9 cellular contexts compared by ENCODE assay signal in the genomic region with DNA sequence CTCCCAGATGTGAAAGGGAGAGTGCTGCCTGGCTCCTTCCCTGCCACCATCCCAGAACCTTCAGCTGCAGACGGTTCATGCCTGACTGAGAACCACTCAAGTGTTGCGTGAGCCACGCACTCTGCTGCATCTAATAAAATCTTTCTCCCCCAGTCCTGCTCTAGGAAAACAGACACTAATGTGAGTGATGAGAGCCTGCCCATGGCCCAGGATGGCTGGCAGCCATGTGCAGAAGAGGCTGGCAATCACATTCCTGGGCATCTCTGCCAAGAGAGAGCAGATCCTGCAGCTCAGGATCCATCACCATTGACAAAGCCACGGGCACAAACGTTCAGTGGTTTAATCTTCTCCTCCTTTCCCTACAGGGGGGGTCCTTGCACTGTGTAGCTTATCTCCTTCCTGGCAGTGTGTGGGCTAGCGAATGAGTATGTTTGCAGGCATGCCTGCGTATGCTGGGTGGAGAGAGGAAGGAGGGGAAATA.
A peak's percentile ranks its signal among the peaks of the same experiment; 100 is the strongest.
DNase-seq lines count a peak whose midpoint lies in the region; ATAC-seq and TF ChIP-seq lines count a peak whose summit lies in the region.
"Had no signal": no experiment of that assay in that cellular context is flagged by ENCODE, and none has a peak within 500 bp of the region (broad histone marks: within the 10 kb centered on the region; RNA-seq: fewer than 3 reads in every experiment).

No MANE protein-coding gene starts in this region.

- H3K27ac Mint-ChIP-seq in chondrocyte (ENCODE audit: unreplicated experiment): no peak overlapping the region
- H3K27ac Mint-ChIP-seq: activated naive CD8-positive, alpha-beta T cell treated with anti-CD3 and anti-CD28 coated beads, Interleukin-2, amount 10 ng/mL, durations not matched to agents 7 days and 5 days had no signal

- peak overlapping the region in 10 of 11 experiments; percentile 9 to 78 (median 65); a peak in 19 of 22 replicates for H3K4me2 ChIP-seq in BLaER1 treated with 17β-estradiol and CSF1 and Interleukin-3, amounts not matched to agents 10 nM and 100 nM

- H4K20me1 ChIP-seq in BLaER1 treated with 17β-estradiol and CSF1 and Interleukin-3, amounts not matched to agents 10 nM and 100 nM: no peaks in the 10 kb centered on the region

- no peaks in the 10 kb centered on the region for H3K36me3 ChIP-seq in BLaER1 treated with 17β-estradiol and CSF1 and Interleukin-3, amounts not matched to agents 10 nM and 100 nM
- no peaks in the 10 kb centered on the region for H3K36me3 ChIP-seq in suprapubic skin

- H3K36me3 Mint-ChIP-seq in chondrocyte (ENCODE audit: low read depth): no peaks in the 10 kb centered on the region
- H3K36me3 Mint-ChIP-seq: activated naive CD8-positive, alpha-beta T cell treated with anti-CD3 and anti-CD28 coated beads, Interleukin-2, amount 10 ng/mL, durations not matched to agents 7 days and 5 days had no signal

- H3K4me1 ChIP-seq in BLaER1 treated with 17β-estradiol and CSF1 and Interleukin-3, amounts not matched to agents 10 nM and 100 nM: peaks cover 5 to 18% (median 15%) of the 10 kb centered on the region in 10 experiments; a peak in 17 of 20 replicates
- no peaks in the 10 kb centered on the region for H3K4me1 ChIP-seq in suprapubic skin

- no peak overlapping the region for H3K4me3 Mint-ChIP-seq in chondrocyte (ENCODE audit: unreplicated experiment)
- H3K4me3 Mint-ChIP-seq: activated naive CD8-positive, alpha-beta T cell treated with anti-CD3 and anti-CD28 coated beads, Interleukin-2, amount 10 ng/mL, durations not matched to agents 7 days and 5 days had no signal

- no peaks in the 10 kb centered on the region for H3K9me3 Mint-ChIP-seq in chondrocyte (ENCODE audit: low read depth)
- H3K9me3 Mint-ChIP-seq: activated naive CD8-positive, alpha-beta T cell treated with anti-CD3 and anti-CD28 coated beads, Interleukin-2, amount 10 ng/mL, durations not matched to agents 7 days and 5 days had no signal

- no peaks in the 10 kb centered on the region for H3K27me3 ChIP-seq in BLaER1 treated with 17β-estradiol and CSF1 and Interleukin-3, amounts not matched to agents 10 nM and 100 nM
- no peaks in the 10 kb centered on the region for H3K27me3 ChIP-seq in suprapubic skin

- no peak overlapping the region for H3K4me3 ChIP-seq in BLaER1 treated with 17β-estradiol and CSF1 and Interleukin-3, amounts not matched to agents 10 nM and 100 nM
- no peak overlapping the region for H3K4me3 ChIP-seq in Jurkat, Clone E6-1 (ENCODE audit: low read length)
- H3K4me3 ChIP-seq in suprapubic skin: no peak overlapping the region

- no peaks in the 10 kb centered on the region for H3K4me1 Mint-ChIP-seq in chondrocyte (ENCODE audit: low read depth)
- H3K4me1 Mint-ChIP-seq: activated naive CD8-positive, alpha-beta T cell treated with anti-CD3 and anti-CD28 coated beads, Interleukin-2, amount 10 ng/mL, durations not matched to agents 7 days and 5 days had no signal

- no peaks in the 10 kb centered on the region for H3K9me3 ChIP-seq in BLaER1 treated with 17β-estradiol and CSF1 and Interleukin-3, amounts not matched to agents 10 nM and 100 nM (replicated peaks in 1 of 11)
- H3K9me3 ChIP-seq in suprapubic skin: no peaks in the 10 kb centered on the region

- no peak for ATAC-seq in HG03025 (IDR thresholded peaks at IDR 0.05; ENCODE audit: low FRiP score, unreplicated experiment)
- no peak for ATAC-seq in HG02623 (IDR thresholded peaks at IDR 0.05; ENCODE audit: unreplicated experiment)
- no peak for ATAC-seq in HG02798 (IDR thresholded peaks at IDR 0.05; ENCODE audit: poor library complexity, unreplicated experiment)

- WGBS in suprapubic skin: 52% methylated on average over 7 of the region's 7 CpGs

- TF ChIP-seq CTCF in chondrocyte (IDR thresholded peaks at IDR 0.05): peak; percentile 47
- TF ChIP-seq CTCF in suprapubic skin (IDR thresholded peaks at IDR 0.05): no peak

- no peak for TF ChIP-seq POLR2A in suprapubic skin (IDR thresholded peaks at IDR 0.05)

- H3K27ac ChIP-seq in BLaER1 treated with 17β-estradiol and CSF1 and Interleukin-3, amounts not matched to agents 10 nM and 100 nM: no peak overlapping the region
- no peak overlapping the region for H3K27ac ChIP-seq in suprapubic skin

- H3K9ac ChIP-seq in BLaER1 treated with 17β-estradiol and CSF1 and Interleukin-3, amounts not matched to agents 10 nM and 100 nM: no peak overlapping the region

- no peak for TF ChIP-seq EP300 in suprapubic skin (IDR thresholded peaks at IDR 0.05)

- peak; percentile 9 for DNase-seq in Jurkat, Clone E6-1 (ENCODE audit: low read depth, low spot score)
- DNase-seq in chondrocyte (ENCODE audit: low spot score) (no peak), myocyte (ENCODE audit: low read depth) (peak; percentile 50), suprapubic skin (ENCODE audit: low spot score in 2 of 2) (no peak)
- DNase-seq: activated naive CD8-positive, alpha-beta T cell treated with anti-CD3 and anti-CD28 coated beads, Interleukin-2, amount 10 ng/mL, durations not matched to agents 7 days and 5 days had no signal

- no peaks in the 10 kb centered on the region for H3K27me3 Mint-ChIP-seq in chondrocyte (ENCODE audit: low read depth)

Comparison
In these comparisons a context has a peak if more than half of its experiments do, and no peak if none do; other contexts are left out.
1. DNase-seq: peak in Jurkat, Clone E6-1 (single experiment) and myocyte (single experiment); none in chondrocyte (single experiment) and suprapubic skin (0 of 2).